Comparison of ENCODE assay signal across 1 cellular context in the genomic region with DNA sequence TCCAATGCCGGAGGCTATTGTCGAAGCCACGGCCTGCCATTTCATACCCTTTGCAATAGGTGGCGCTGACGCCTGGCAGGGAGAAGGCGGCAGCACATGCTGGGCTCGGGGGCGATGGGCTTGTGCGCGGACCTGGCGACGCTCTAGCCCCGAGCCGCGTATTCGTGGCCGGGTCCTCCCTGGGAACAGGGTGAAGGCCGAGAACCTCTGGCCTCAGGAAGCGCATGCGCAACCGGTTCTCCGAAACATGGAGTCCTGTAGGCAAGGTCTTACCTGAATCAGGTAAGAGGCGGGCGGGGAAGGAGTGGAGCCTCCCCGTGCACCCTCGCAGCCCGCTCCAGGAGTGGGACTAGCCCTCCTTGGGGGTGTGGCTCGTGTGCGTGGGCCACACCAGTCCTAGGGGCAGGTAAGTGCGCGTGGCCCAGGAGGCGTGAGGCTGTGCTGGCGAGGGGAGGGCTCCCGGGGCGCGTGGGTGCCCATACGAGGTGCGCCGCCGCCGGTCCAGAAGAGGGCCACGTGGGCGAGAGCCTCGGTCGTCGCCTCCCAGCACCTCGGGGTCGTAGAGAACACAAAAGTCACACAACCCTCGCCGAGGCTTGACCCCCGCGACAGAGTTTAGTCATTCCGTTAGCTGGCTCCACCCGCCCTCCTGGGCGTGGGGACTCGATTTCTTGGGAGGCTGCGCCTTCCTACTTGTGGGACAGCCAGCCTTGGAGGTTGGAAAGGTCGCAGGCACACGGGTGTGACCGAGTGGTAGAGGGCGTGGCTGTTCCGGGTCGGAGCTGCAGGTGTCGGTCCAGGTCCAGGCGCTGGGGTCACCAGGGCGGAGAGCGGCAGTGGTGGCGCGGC.
TF ChIP-seq lines count a peak whose summit lies in the region.

No MANE protein-coding gene starts in this region.

TF ChIP-seq in IMR-90, 13 proteins besides CTCF, POLR2A, EP300 and RAD21:
- TF ChIP-seq FOS (IDR thresholded peaks at IDR 0.05; ENCODE audit: low read depth, low read length) (no peak), SMC3 (IDR thresholded peaks at IDR 0.05; ENCODE audit: low read depth, low read length) (no peak), MAZ (IDR thresholded peaks at IDR 0.05; ENCODE audit: borderline replicate concordance, low read depth, low read length) (no peak), BHLHE40 (IDR thresholded peaks at IDR 0.05; ENCODE audit: low read depth, low read length) (no peak), RFX5 (IDR thresholded peaks at IDR 0.05; ENCODE audit: low read depth, low read length) (no peak)
- TF ChIP-seq, protein P1, sequence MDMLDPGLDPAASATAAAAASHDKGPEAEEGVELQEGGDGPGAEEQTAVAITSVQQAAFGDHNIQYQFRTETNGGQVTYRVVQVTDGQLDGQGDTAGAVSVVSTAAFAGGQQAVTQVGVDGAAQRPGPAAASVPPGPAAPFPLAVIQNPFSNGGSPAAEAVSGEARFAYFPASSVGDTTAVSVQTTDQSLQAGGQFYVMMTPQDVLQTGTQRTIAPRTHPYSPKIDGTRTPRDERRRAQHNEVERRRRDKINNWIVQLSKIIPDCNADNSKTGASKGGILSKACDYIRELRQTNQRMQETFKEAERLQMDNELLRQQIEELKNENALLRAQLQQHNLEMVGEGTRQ (IDR thresholded peaks at IDR 0.05; ENCODE audit: low read depth, low read length) = no peak
